In the genomic region with DNA sequence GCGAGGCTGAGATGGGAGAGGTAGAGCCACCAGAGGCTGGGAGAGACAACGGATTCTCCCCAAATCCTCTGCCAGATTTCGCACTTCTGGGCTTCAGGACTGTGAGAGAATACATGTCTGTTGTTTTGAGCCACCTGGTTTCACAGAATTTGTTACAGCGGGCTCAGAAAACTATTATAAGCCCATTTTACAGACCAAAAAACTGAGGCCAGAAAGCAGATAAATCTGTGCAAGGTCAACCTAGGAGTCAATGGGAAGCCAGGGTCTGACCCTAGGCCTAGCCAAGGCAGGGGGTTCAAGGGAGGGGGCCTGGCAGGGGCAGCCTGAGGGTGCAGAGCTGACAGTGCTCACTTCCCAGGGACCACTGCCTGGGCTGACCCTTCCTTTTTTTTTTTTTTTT, we compare ENCODE assay signal across 31 cellular contexts. TPM values are rescaled to one million over a fixed set of nuclear protein-coding genes. Genes with fewer than 3 reads are reported as not detected.
"Had no signal": no experiment of that assay in that cellular context is flagged by ENCODE, and none has a peak within 500 bp of the region (broad histone marks: within the 10 kb centered on the region; RNA-seq: fewer than 3 reads in every experiment).

No MANE protein-coding gene starts in this region.

- H3K4me1 Mint-ChIP-seq: natural killer cell; stimulated activated effector memory CD8-positive, alpha-beta T cell treated with anti-CD3 and anti-CD28 coated beads, Interleukin-12 subunit alpha, Interleukin-12 subunit beta, amount 100 ng/mL, for 72 hours had no signal

- H3K79me2 ChIP-seq: parathyroid adenoma had no signal

- H3K9me3 ChIP-seq: neutrophil, ovary, psoas muscle, suprapubic skin, testis, tibial artery, transverse colon, upper lobe of right lung, uterus had no signal

- H3K9ac ChIP-seq: parathyroid adenoma had no signal

- H3K36me3 Mint-ChIP-seq: naive thymus-derived CD4-positive, alpha-beta T cell; natural killer cell; stimulated activated effector memory CD8-positive, alpha-beta T cell treated with anti-CD3 and anti-CD28 coated beads, Interleukin-12 subunit alpha, Interleukin-12 subunit beta, amount 100 ng/mL, for 72 hours; type B pancreatic cell had no signal

- H3K4me1 ChIP-seq: parathyroid adenoma, psoas muscle, transverse colon, upper lobe of right lung, uterus had no signal

- ATAC-seq: naive thymus-derived CD4-positive, alpha-beta T cell; natural killer cell; psoas muscle; right cardiac atrium; sciatic nerve; stimulated activated effector memory CD8-positive, alpha-beta T cell treated with anti-CD3 and anti-CD28 coated beads, Interleukin-12 subunit alpha, Interleukin-12 subunit beta, amount 100 ng/mL, for 72 hours; stimulated activated naive CD8-positive, alpha-beta T cell treated with anti-CD3 and anti-CD28 coated beads, Interleukin-15, amount 100 ng/mL, for 72 hours; stimulated activated naive CD8-positive, alpha-beta T cell treated with anti-CD3 and anti-CD28 coated beads, Interleukin-15, Interleukin-2, amounts not matched to agents 100 U/mL and 50 U/mL, for 24 hours; upper lobe of right lung had no signal

- H3K27me3 ChIP-seq: ovary, testis, uterus had no signal

- H3K4me3 Mint-ChIP-seq: naive thymus-derived CD4-positive, alpha-beta T cell; natural killer cell; nephron; stimulated activated effector memory CD8-positive, alpha-beta T cell treated with anti-CD3 and anti-CD28 coated beads, Interleukin-12 subunit alpha, Interleukin-12 subunit beta, amount 100 ng/mL, for 72 hours; stimulated activated naive CD8-positive, alpha-beta T cell treated with anti-CD3 and anti-CD28 coated beads, Interleukin-15, amount 100 ng/mL, for 72 hours; type B pancreatic cell had no signal

- H3K36me3 ChIP-seq: neutrophil, ovary, suprapubic skin, tibial artery, transverse colon, upper lobe of right lung, uterus had no signal

- H3K27ac ChIP-seq: neutrophil, ovary, parathyroid adenoma, psoas muscle, skin epidermis, suprapubic skin, testis, tibial artery, transverse colon, upper lobe of right lung, uterus had no signal

- DNase-seq: natural killer cell; nucleus accumbens; ovary; psoas muscle; stimulated activated CD4-positive, alpha-beta T cell treated with anti-CD3 and anti-CD28 coated beads, Interleukin-15, amount 100 ng/mL, for 24 hours; stimulated activated CD4-positive, alpha-beta T cell treated with anti-CD3 and anti-CD28 coated beads, Interleukin-2, amount 100 ng/mL, for 24 hours; stimulated activated CD4-positive, alpha-beta T cell treated with anti-CD3 and anti-CD28 coated beads, Interleukin-2, amount 100 ng/mL, for 48 hours; stimulated activated CD4-positive, alpha-beta T cell treated with anti-CD3 and anti-CD28 coated beads, Interleukin-4, amount 100 ng/mL, for 24 hours; stimulated activated naive CD4-positive, alpha-beta T cell; stimulated activated naive CD8-positive, alpha-beta T cell treated with anti-CD3 and anti-CD28 coated beads, Interleukin-15, amount 100 ng/mL, for 72 hours; stimulated activated naive CD8-positive, alpha-beta T cell treated with anti-CD3 and anti-CD28 coated beads, Interleukin-15, Interleukin-2, amounts not matched to agents 100 U/mL and 50 U/mL, for 24 hours; substantia nigra; testis; tibial artery; transverse colon; upper lobe of right lung; uterus had no signal

- H3K4me3 ChIP-seq: ovary, psoas muscle, skin epidermis, suprapubic skin, testis, tibial artery, transverse colon, upper lobe of right lung, uterus had no signal

- H2AFZ ChIP-seq: parathyroid adenoma had no signal

- H3K9me3 Mint-ChIP-seq: naive thymus-derived CD4-positive, alpha-beta T cell; natural killer cell; nephron; stimulated activated effector memory CD8-positive, alpha-beta T cell treated with anti-CD3 and anti-CD28 coated beads, Interleukin-12 subunit alpha, Interleukin-12 subunit beta, amount 100 ng/mL, for 72 hours; stimulated activated naive CD8-positive, alpha-beta T cell treated with anti-CD3 and anti-CD28 coated beads, Interleukin-15, amount 100 ng/mL, for 72 hours; type B pancreatic cell had no signal

- H3K27ac Mint-ChIP-seq: naive thymus-derived CD4-positive, alpha-beta T cell; natural killer cell; nephron; progenitor cell of endocrine pancreas; stimulated activated effector memory CD8-positive, alpha-beta T cell treated with anti-CD3 and anti-CD28 coated beads, Interleukin-12 subunit alpha, Interleukin-12 subunit beta, amount 100 ng/mL, for 72 hours; stimulated activated naive CD8-positive, alpha-beta T cell treated with anti-CD3 and anti-CD28 coated beads, Interleukin-15, amount 100 ng/mL, for 72 hours; type B pancreatic cell had no signal

RNA-seq across cellular contexts. Expression of a gene that starts 8.7 kb away (rescaled TPM):
- total RNA-seq: naive thymus-derived CD4-positive, alpha-beta T cell; natural killer cell; omental fat pad; ovary; progenitor cell of endocrine pancreas; psoas muscle; renal cortical epithelial cell; right cardiac atrium; sciatic nerve; suprapubic skin; testis; transverse colon; upper lobe of right lung; uterus had no signal
- polyA plus RNA-seq: naive thymus-derived CD4-positive, alpha-beta T cell; neural cell; ovary; right cardiac atrium had no signal
